8 cellular contexts compared by ENCODE assay signal in genomic region chr20:49188101-49188784, GRCh38. TPM values are rescaled to one million over a fixed set of nuclear protein-coding genes. Genes with fewer than 3 reads are reported as not detected.
DNase-seq lines count a peak whose midpoint lies in the region; ATAC-seq and TF ChIP-seq lines count a peak whose summit lies in the region.

A gene with protein sequence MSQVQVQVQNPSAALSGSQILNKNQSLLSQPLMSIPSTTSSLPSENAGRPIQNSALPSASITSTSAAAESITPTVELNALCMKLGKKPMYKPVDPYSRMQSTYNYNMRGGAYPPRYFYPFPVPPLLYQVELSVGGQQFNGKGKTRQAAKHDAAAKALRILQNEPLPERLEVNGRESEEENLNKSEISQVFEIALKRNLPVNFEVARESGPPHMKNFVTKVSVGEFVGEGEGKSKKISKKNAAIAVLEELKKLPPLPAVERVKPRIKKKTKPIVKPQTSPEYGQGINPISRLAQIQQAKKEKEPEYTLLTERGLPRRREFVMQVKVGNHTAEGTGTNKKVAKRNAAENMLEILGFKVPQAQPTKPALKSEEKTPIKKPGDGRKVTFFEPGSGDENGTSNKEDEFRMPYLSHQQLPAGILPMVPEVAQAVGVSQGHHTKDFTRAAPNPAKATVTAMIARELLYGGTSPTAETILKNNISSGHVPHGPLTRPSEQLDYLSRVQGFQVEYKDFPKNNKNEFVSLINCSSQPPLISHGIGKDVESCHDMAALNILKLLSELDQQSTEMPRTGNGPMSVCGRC (minus strand): TSS chr20:49188334. CDS start chr20:49166201, 22,133 bp downstream.

- 7% methylated on average over 3 of the region's 61 CpGs for WGBS in mammary epithelial cell (ENCODE audit: low coverage, missing lambda C conversion rate)

- H3K27me3 ChIP-seq in mammary epithelial cell (ENCODE audit: insufficient read depth, low read length), result no peaks in the 10 kb centered on the region
- no peaks in the 10 kb centered on the region for H3K27me3 ChIP-seq in iPS-20b (ENCODE audit: insufficient read depth, low read length)

- CTCF ChIA-PET in AG04449 (lab: Yijun Ruan, JAX), result interaction anchor here (1.2 to 6.4 kb wide), 4 partner anchors 12 to 60 kb away, joined by 3 to 45 read pairs (median 4); no protein-coding TSS in a partner anchor
- CTCF ChIA-PET in mammary epithelial cell (lab: Charles Lee; ENCODE audit: low non-redundant PET), result no interaction called here

- ATAC-seq in GM18907 (IDR thresholded peaks at IDR 0.05; ENCODE audit: unreplicated experiment), result peak; percentile 90
- ATAC-seq in HG03159 (IDR thresholded peaks at IDR 0.05; ENCODE audit: unreplicated experiment), result peak; percentile 89

- H3K9me3 ChIP-seq in mammary epithelial cell (replicated peaks; ENCODE audit: insufficient read depth, low read length), result no peaks in the 10 kb centered on the region
- H3K9me3 ChIP-seq in iPS-20b (ENCODE audit: insufficient read depth, low read depth, low read length), result no peaks in the 10 kb centered on the region

- dilution Hi-C loops in mammary epithelial cell (cut with HindIII; ENCODE audit: low sequenced_read_pairs), result loop anchor here (5.0 to 10.0 kb wide), 3 partner anchors 36 to 57 kb away; no protein-coding TSS in a partner anchor

- DNase-seq in AG04449 (ENCODE audit: low read depth, low spot score) (peak; percentile 54), NCI-H2227 treated with DMSO at 0.1 percent for 48 hours (lab: John Stamatoyannopoulos, UW) (peak; percentile 94), mammary epithelial cell (peak; percentile 93)

- H3K27ac ChIP-seq in mammary epithelial cell (ENCODE audit: insufficient read depth, low read depth, low read length) (peak within 1 kb of the TSS; percentile 38), iPS-20b (ENCODE audit: low read length) (no peak within 1 kb of the TSS), skin epidermis (peak within 1 kb of the TSS; percentile 81 to 98 (median 91))

- H3K36me3 ChIP-seq in mammary epithelial cell (ENCODE audit: insufficient read depth, low read length) (no peaks in the 10 kb centered on the region), iPS-20b (ENCODE audit: insufficient read depth, low read depth, low read length) (no peaks in the 10 kb centered on the region)

- no TSS peak for BruUV-seq in mammary epithelial cell (replicated peaks; lab: Mats Ljungman, UMichigan)

- H3K4me1 ChIP-seq in mammary epithelial cell (ENCODE audit: insufficient read depth, low read length) (peaks cover 7% of the 10 kb centered on the region), iPS-20b (ENCODE audit: insufficient read depth, low read length) (peaks cover 7% of the 10 kb centered on the region; the same call in 1 of the 2 replicates)

- POLR2A ChIA-PET in AG04449 (lab: Yijun Ruan, JAX), result interaction anchor here (0.6 kb wide), 2 partner anchors 159 to 1457 kb away, joined by 3 to 4 read pairs; no protein-coding TSS in a partner anchor

- intact Hi-C loops in mammary epithelial cell (cut with micrococcal nuclease), result loop anchor here (1.0 to 2.0 kb wide), 2 partner anchors 29 to 91 kb away; partner anchors contain the start of gene ZNFX1

- H3K4me3 ChIP-seq in AG04449 (ENCODE audit: low read depth, low read length), result peak within 1 kb of the TSS; percentile 70
- peak within 1 kb of the TSS; percentile 72 for H3K4me3 ChIP-seq in WI38 (ENCODE audit: low read depth, low read length)
- H3K4me3 ChIP-seq in mammary epithelial cell (replicated peaks in 1 of 3; ENCODE audit: insufficient read depth in 1 of 3, low read depth in 2 of 3, low read length in 3 of 3), result peak within 1 kb of the TSS; percentile 67 to 82 (median 79)
- peak within 1 kb of the TSS; percentile 81 for H3K4me3 ChIP-seq in iPS-20b (ENCODE audit: low read length)
- peak within 1 kb of the TSS; percentile 52 to 98 (median 92) for H3K4me3 ChIP-seq in skin epidermis

- in situ Hi-C loops in mammary epithelial cell (cut with MboI; ENCODE audit: low sequenced_read_pairs in 2 of 2), result no loop called here

- TF ChIP-seq CTCF in AG04449 (IDR thresholded peaks at IDR 0.05; ENCODE audit: insufficient read depth, low read length, missing control alignments) (no peak), WI38 (IDR thresholded peaks at IDR 0.05; ENCODE audit: low read depth, low read length) (no peak), mammary epithelial cell (conservative IDR thresholded peaks at IDR 0.05 in 1 of 2, IDR thresholded peaks at IDR 0.05 in 1 of 2; ENCODE audit: extremely low read depth in 1 of 2, insufficient read depth in 1 of 2, low read depth in 1 of 2, low read length in 2 of 2) (no peak)

- peak within 1 kb of the TSS; percentile 96 for H2AFZ ChIP-seq in mammary epithelial cell (ENCODE audit: low read depth, low read length)

- H3K9ac ChIP-seq in mammary epithelial cell (ENCODE audit: insufficient read depth, low read length) (peak within 1 kb of the TSS; percentile 79), iPS-20b (ENCODE audit: low read depth, low read length) (peak within 1 kb of the TSS; percentile 73)

- H4K20me1 ChIP-seq in mammary epithelial cell (ENCODE audit: insufficient read depth, low read length), result no peaks in the 10 kb centered on the region

- peak within 1 kb of the TSS; percentile 89 for H3K4me2 ChIP-seq in mammary epithelial cell (ENCODE audit: insufficient read depth, low read depth, low read length)

- H3K79me2 ChIP-seq in mammary epithelial cell (ENCODE audit: insufficient read depth, low read length), result peaks cover 49% of the 10 kb centered on the region

RNA-seq across cellular contexts. Expression of the gene that starts here (rescaled TPM):
- 10 to 100 TPM; 52.7 to 87.1 TPM for total RNA-seq in mammary epithelial cell
- 41.6 TPM for polyA plus RNA-seq in mammary epithelial cell
- 107 TPM for polyA minus RNA-seq in mammary epithelial cell
